In the genomic region with DNA sequence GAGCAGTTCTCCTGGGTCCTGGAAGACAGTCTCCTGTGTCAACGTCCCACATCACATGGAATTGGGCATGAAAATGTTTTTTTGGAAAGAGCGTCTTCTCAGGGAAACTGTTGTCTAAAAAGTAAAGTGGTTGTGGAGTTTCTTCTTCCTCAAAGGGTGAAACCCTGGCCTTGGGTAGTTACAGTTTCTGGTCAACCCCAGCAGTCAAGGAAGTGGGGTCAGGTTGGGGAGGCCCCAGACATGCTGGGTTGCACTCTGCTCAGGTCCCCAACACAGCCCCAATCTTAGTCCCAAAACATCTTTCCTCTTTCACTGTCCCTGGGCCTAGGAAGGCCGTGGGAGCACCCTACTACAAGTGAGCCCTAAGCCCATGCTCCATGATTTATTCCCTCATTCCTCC, we compare ENCODE assay signal across 1 cellular context.
TF ChIP-seq lines count a peak whose summit lies in the region.

No MANE protein-coding gene starts in this region.

TF ChIP-seq in H1, 55 proteins besides CTCF, POLR2A, EP300 and RAD21:
- TF ChIP-seq GABPA (IDR thresholded peaks at IDR 0.05; ENCODE audit: borderline replicate concordance, insufficient read depth, low read length) (no peak), SP4 (IDR thresholded peaks at IDR 0.05; ENCODE audit: low read length) (no peak), TEAD4 (IDR thresholded peaks at IDR 0.05; ENCODE audit: low read depth, low read length) (no peak), FOSL1 (IDR thresholded peaks at IDR 0.05; ENCODE audit: insufficient read depth, low read depth, low read length) (no peak), MAFK (IDR thresholded peaks at IDR 0.05; ENCODE audit: low read depth, low read length) (no peak)
- TF ChIP-seq, protein P1, sequence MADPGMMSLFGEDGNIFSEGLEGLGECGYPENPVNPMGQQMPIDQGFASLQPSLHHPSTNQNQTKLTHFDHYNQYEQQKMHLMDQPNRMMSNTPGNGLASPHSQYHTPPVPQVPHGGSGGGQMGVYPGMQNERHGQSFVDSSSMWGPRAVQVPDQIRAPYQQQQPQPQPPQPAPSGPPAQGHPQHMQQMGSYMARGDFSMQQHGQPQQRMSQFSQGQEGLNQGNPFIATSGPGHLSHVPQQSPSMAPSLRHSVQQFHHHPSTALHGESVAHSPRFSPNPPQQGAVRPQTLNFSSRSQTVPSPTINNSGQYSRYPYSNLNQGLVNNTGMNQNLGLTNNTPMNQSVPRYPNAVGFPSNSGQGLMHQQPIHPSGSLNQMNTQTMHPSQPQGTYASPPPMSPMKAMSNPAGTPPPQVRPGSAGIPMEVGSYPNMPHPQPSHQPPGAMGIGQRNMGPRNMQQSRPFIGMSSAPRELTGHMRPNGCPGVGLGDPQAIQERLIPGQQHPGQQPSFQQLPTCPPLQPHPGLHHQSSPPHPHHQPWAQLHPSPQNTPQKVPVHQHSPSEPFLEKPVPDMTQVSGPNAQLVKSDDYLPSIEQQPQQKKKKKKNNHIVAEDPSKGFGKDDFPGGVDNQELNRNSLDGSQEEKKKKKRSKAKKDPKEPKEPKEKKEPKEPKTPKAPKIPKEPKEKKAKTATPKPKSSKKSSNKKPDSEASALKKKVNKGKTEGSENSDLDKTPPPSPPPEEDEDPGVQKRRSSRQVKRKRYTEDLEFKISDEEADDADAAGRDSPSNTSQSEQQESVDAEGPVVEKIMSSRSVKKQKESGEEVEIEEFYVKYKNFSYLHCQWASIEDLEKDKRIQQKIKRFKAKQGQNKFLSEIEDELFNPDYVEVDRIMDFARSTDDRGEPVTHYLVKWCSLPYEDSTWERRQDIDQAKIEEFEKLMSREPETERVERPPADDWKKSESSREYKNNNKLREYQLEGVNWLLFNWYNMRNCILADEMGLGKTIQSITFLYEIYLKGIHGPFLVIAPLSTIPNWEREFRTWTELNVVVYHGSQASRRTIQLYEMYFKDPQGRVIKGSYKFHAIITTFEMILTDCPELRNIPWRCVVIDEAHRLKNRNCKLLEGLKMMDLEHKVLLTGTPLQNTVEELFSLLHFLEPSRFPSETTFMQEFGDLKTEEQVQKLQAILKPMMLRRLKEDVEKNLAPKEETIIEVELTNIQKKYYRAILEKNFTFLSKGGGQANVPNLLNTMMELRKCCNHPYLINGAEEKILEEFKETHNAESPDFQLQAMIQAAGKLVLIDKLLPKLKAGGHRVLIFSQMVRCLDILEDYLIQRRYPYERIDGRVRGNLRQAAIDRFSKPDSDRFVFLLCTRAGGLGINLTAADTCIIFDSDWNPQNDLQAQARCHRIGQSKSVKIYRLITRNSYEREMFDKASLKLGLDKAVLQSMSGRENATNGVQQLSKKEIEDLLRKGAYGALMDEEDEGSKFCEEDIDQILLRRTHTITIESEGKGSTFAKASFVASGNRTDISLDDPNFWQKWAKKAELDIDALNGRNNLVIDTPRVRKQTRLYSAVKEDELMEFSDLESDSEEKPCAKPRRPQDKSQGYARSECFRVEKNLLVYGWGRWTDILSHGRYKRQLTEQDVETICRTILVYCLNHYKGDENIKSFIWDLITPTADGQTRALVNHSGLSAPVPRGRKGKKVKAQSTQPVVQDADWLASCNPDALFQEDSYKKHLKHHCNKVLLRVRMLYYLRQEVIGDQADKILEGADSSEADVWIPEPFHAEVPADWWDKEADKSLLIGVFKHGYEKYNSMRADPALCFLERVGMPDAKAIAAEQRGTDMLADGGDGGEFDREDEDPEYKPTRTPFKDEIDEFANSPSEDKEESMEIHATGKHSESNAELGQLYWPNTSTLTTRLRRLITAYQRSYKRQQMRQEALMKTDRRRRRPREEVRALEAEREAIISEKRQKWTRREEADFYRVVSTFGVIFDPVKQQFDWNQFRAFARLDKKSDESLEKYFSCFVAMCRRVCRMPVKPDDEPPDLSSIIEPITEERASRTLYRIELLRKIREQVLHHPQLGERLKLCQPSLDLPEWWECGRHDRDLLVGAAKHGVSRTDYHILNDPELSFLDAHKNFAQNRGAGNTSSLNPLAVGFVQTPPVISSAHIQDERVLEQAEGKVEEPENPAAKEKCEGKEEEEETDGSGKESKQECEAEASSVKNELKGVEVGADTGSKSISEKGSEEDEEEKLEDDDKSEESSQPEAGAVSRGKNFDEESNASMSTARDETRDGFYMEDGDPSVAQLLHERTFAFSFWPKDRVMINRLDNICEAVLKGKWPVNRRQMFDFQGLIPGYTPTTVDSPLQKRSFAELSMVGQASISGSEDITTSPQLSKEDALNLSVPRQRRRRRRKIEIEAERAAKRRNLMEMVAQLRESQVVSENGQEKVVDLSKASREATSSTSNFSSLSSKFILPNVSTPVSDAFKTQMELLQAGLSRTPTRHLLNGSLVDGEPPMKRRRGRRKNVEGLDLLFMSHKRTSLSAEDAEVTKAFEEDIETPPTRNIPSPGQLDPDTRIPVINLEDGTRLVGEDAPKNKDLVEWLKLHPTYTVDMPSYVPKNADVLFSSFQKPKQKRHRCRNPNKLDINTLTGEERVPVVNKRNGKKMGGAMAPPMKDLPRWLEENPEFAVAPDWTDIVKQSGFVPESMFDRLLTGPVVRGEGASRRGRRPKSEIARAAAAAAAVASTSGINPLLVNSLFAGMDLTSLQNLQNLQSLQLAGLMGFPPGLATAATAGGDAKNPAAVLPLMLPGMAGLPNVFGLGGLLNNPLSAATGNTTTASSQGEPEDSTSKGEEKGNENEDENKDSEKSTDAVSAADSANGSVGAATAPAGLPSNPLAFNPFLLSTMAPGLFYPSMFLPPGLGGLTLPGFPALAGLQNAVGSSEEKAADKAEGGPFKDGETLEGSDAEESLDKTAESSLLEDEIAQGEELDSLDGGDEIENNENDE (IDR thresholded peaks at IDR 0.05; ENCODE audit: insufficient replicate concordance, low read length), result no peak
